In the genomic region with DNA sequence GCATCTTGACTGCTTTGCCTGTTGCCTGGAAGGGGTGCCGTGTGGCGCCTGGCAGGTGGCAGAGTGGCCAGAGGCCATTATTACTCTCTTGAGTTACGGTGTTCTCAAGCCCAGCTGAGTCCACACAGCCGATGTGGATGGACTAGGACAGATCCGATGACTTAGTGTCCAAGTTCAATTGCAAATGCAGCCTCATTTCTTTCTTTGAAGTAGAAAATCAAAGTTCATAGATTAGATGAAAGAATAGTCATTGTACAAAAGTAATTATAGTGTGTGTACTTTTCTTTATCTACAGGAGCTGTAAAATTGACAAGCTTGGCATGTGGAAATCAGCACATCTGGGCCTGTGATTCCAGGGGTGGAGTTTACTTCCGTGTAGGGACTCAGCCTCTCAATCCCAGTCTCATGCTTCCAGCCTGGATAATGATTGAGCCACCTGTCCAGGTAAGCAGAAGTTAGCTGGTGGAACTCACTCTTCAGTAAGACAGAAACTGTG, we compare ENCODE assay signal across 15 cellular contexts. TPM values are rescaled to one million over a fixed set of nuclear protein-coding genes. Genes with fewer than 3 reads are reported as not detected.
A peak's percentile ranks its signal among the peaks of the same experiment; 100 is the strongest.
DNase-seq lines count a peak whose midpoint lies in the region; ATAC-seq, FAIRE-seq and TF ChIP-seq lines count a peak whose summit lies in the region.
"Had no signal": no experiment of that assay in that cellular context is flagged by ENCODE, and none has a peak within 500 bp of the region (broad histone marks: within the 10 kb centered on the region; RNA-seq: fewer than 3 reads in every experiment).

No MANE protein-coding gene starts in this region.

- H3K27ac ChIP-seq in HepG2 (ENCODE audit: extremely low read length, insufficient read depth, low read length) (peak overlapping the region; percentile 17), spleen (no peak overlapping the region), gastroesophageal sphincter (no peak overlapping the region)
- H3K27ac ChIP-seq: 22Rv1, SJCRH30 had no signal

- CTCF ChIA-PET in HepG2 (lab: Yijun Ruan, JAX; ENCODE audit: low intra/inter-chr PET ratio, low total read pairs), result no interaction called here

- TF ChIP-seq RAD21 in HepG2 (CRISPR knock-in tag; IDR thresholded peaks at IDR 0.05), result no peak

- WGBS in HepG2 (ENCODE audit: low lambda C conversion rate), result 4% methylated on average over 4 of the region's 6 CpGs
- WGBS in spleen, 5 donors, result 92 to 97% (median 96%) methylated on average over 6 of the region's 6 CpGs
- WGBS in gastroesophageal sphincter (ENCODE audit: low coverage in 1 of 2), 2 donors, result 80 to 86% methylated on average over 1 to 4 of the region's 6 CpGs

- peaks cover 22% of the 10 kb centered on the region for H3K4me1 ChIP-seq in HepG2 (ENCODE audit: insufficient read depth, low read length)
- H3K4me1 ChIP-seq in spleen, result no peaks in the 10 kb centered on the region
- H3K4me1 ChIP-seq in gastroesophageal sphincter, result peaks cover 0 to 20% (median 0%) of the 10 kb centered on the region in 3 donors

- no peak overlapping the region for H3K9ac ChIP-seq in HepG2 (ENCODE audit: insufficient read depth, low read depth, low read length)

- ATAC-seq in HepG2 (peak; percentile 92), gastroesophageal sphincter (no peak), HG03342 (IDR thresholded peaks at IDR 0.05; ENCODE audit: unreplicated experiment) (no peak)

- no peak for TF ChIP-seq POLR2A in HepG2 (IDR thresholded peaks at IDR 0.05; ENCODE audit: insufficient read depth in 1 of 2, low read depth in 2 of 2, low read length in 2 of 2)
- TF ChIP-seq POLR2A in spleen (IDR thresholded peaks at IDR 0.05), result no peak
- TF ChIP-seq POLR2A in gastroesophageal sphincter (IDR thresholded peaks at IDR 0.05), result no peak

- FAIRE-seq in HepG2 (lab: Jason Lieb, UNC), result peak; percentile 57

- in situ Hi-C loops in HepG2 (cut with HindIII; ENCODE audit: extremely low pct_ligation_motif_present, low pct_unique_long_range_greater_than_20kb), result no loop called here

- POLR2A ChIA-PET in HepG2 (lab: Yijun Ruan, JAX), result interaction anchor here (1.1 kb wide), 2 partner anchors 12 to 17 kb away, joined by 3 read pairs; no protein-coding TSS in a partner anchor

- no peaks in the 10 kb centered on the region for H4K20me1 ChIP-seq in HepG2 (ENCODE audit: insufficient read depth, low read length)

- BruUV-seq in HepG2 (replicated peaks; lab: Mats Ljungman, UMichigan), result no TSS peak

- TF ChIP-seq EP300 in HepG2 (IDR thresholded peaks at IDR 0.05; ENCODE audit: low read depth in 2 of 2, low read length in 2 of 2) (peak in 1 of 2 experiments; percentile 67; a peak in 1 of 4 replicates), HepG2 (CRISPR knock-in tag; IDR thresholded peaks at IDR 0.05; ENCODE audit: borderline replicate concordance) (no peak), gastroesophageal sphincter (IDR thresholded peaks at IDR 0.05) (no peak)

- DNase-seq in DMS53 (lab: John Stamatoyannopoulos, UW), result peak; percentile 28
- no peak for DNase-seq in DMS53 treated with DMSO at 0.1 percent for 48 hours (lab: John Stamatoyannopoulos, UW; ENCODE audit: unreplicated experiment)
- peak; percentile 47 to 66 for DNase-seq in SHP77 (lab: John Stamatoyannopoulos, UW)
- peak; percentile 78 for DNase-seq in HepG2 (ENCODE audit: low spot score)
- DNase-seq in spleen, result peak; percentile 8
- DNase-seq in effector CD8-positive, alpha-beta T cell (lab: John Stamatoyannopoulos, UW), result no peak
- DNase-seq: DMS153, HFFc6, Karpas-422, NCI-H1694, NCI-H446, SJCRH30 had no signal

- H3K79me2 ChIP-seq in HepG2 (ENCODE audit: insufficient read depth, low read length), result no peaks in the 10 kb centered on the region

- H3K4me3 ChIP-seq in HepG2 (replicated peaks in 1 of 3; ENCODE audit: insufficient read depth in 1 of 3, low read depth in 2 of 3, low read length in 3 of 3) (no peak overlapping the region), spleen (no peak overlapping the region), gastroesophageal sphincter (no peak overlapping the region)
- H3K4me3 ChIP-seq: SJCRH30 had no signal

- intact Hi-C loops in HepG2 (cut with micrococcal nuclease; ENCODE audit: unreplicated experiment) (no loop called here), spleen (cut with DNase I; ENCODE audit: low total_unique reads) (no loop called here)

- H3K4me2 ChIP-seq in HepG2 (ENCODE audit: low read depth, low read length), result 0 out of 2 replicates have a peak overlapping the region, but pooled peaks have one; percentile 11

- no peak overlapping the region for H2AFZ ChIP-seq in HepG2 (ENCODE audit: low read length)

- H3K27me3 ChIP-seq in HepG2 (ENCODE audit: control insufficient read depth in 1 of 2, insufficient read depth in 2 of 2, low read length in 2 of 2), result no peaks in the 10 kb centered on the region
- no peaks in the 10 kb centered on the region for H3K27me3 ChIP-seq in spleen (replicated peaks in 1 of 7)
- no peaks in the 10 kb centered on the region for H3K27me3 ChIP-seq in gastroesophageal sphincter
- H3K27me3 ChIP-seq: SJCRH30 had no signal

- no peak for TF ChIP-seq CTCF in HepG2 (CRISPR knock-in tag; IDR thresholded peaks at IDR 0.05)
- TF ChIP-seq CTCF in spleen (IDR thresholded peaks at IDR 0.05 in 8 of 11, conservative IDR thresholded peaks at IDR 0.05 in 3 of 11), result no peak
- TF ChIP-seq CTCF in gastroesophageal sphincter (IDR thresholded peaks at IDR 0.05), result no peak

- H3K36me3 ChIP-seq in HepG2 (replicated peaks in 1 of 2; ENCODE audit: control insufficient read depth in 1 of 2, insufficient read depth in 2 of 2, low read length in 2 of 2) (peaks cover 3 to 5% of the 10 kb centered on the region in 2 experiments; a peak in 2 of 5 replicates), spleen (peaks cover 0 to 82% (median 19%) of the 10 kb centered on the region in 6 donors), gastroesophageal sphincter (peaks cover 0 to 49% of the 10 kb centered on the region in 2 donors)

- no peaks in the 10 kb centered on the region for H3K9me3 ChIP-seq in HepG2 (ENCODE audit: low read length)
- no peaks in the 10 kb centered on the region for H3K9me3 ChIP-seq in spleen
- H3K9me3 ChIP-seq in gastroesophageal sphincter, result no peaks in the 10 kb centered on the region
- H3K9me3 ChIP-seq: SJCRH30 had no signal

TF ChIP-seq in HepG2, 621 proteins besides CTCF, POLR2A, EP300 and RAD21 (continues in another document):
- TF ChIP-seq ZEB1 (IDR thresholded peaks at IDR 0.05; ENCODE audit: insufficient replicate concordance, low read depth) (peak; percentile 78), ZFAT (CRISPR knock-in tag; conservative IDR thresholded peaks at IDR 0.05) (no peak), ZNF180 (CRISPR knock-in tag; IDR thresholded peaks at IDR 0.05; ENCODE audit: borderline replicate concordance, low read depth) (no peak), TBL1XR1 (IDR thresholded peaks at IDR 0.05; ENCODE audit: borderline replicate concordance, low read length, partially characterized antibody) (peak; percentile 73), NFE2L2 (IDR thresholded peaks at IDR 0.05; ENCODE audit: low read length) (no peak), ZBTB42 (CRISPR knock-in tag; IDR thresholded peaks at IDR 0.05) (peak; percentile 99), SP4 (CRISPR knock-in tag; IDR thresholded peaks at IDR 0.05) (no peak), HNF4G (IDR thresholded peaks at IDR 0.05; ENCODE audit: borderline replicate concordance, low read depth, low read length) (peak; percentile 14; the same call in 1 of the 2 replicates), HNF4G (CRISPR knock-in tag; IDR thresholded peaks at IDR 0.05; ENCODE audit: borderline replicate concordance, low read depth) (no peak), ELF3 (CRISPR knock-in tag; IDR thresholded peaks at IDR 0.05) (peak; percentile 95), SOX6 (IDR thresholded peaks at IDR 0.05) (no peak), SOX6 (CRISPR knock-in tag; IDR thresholded peaks at IDR 0.05) (peak; percentile 95)

RNA-seq across cellular contexts. Expression of a gene that starts 44.7 kb away (rescaled TPM):
- total RNA-seq in HepG2 (2016; rRNA removed; fragmentation: Illumina TruSeq; extraction: Trizol), result 5.7 and 10.0 TPM in 2 replicates
- total RNA-seq in HepG2 (2016; cell fraction: cytosol; rRNA removed; fragmentation: Illumina TruSeq; extraction: Trizol; ENCODE audit: low read depth), result 14.3 and 16.0 TPM in 2 replicates
- total RNA-seq in HepG2 (2016; cell fraction: insoluble cytoplasmic fraction; rRNA removed; fragmentation: Illumina TruSeq; extraction: Trizol), result 5.0 and 10.4 TPM in 2 replicates
- total RNA-seq in HepG2 (2016; cell fraction: membrane; rRNA removed; fragmentation: Illumina TruSeq; extraction: Trizol), result 17.4 and 22.1 TPM in 2 replicates
- 10.0 and 10.9 TPM in 2 replicates for total RNA-seq in HepG2 (2016; cell fraction: nucleus; rRNA removed; fragmentation: Illumina TruSeq; extraction: Trizol)
- polyA plus RNA-seq in HepG2 (2011; rRNA removed), result 15.0 and 23.2 TPM in 2 replicates
- 15.5 and 27.2 TPM in 2 replicates for polyA plus RNA-seq in HepG2 (2011; cell fraction: cytosol; rRNA removed)
- 167 and 168 TPM in 2 replicates for polyA plus RNA-seq in HepG2 (2011; cell fraction: nucleus; rRNA removed)
- polyA plus RNA-seq in HepG2 (2012), result 10.5 and 17.4 TPM in 2 replicates
- 15.9 and 17.0 TPM in 2 replicates for polyA plus RNA-seq in HepG2 (2016; cell fraction: cytosol; fragmentation: Illumina TruSeq; extraction: Trizol; ENCODE audit: low read depth)
- polyA plus RNA-seq in HepG2 (2016; cell fraction: insoluble cytoplasmic fraction; fragmentation: Illumina TruSeq; extraction: Trizol; ENCODE audit: low read depth), result 5.9 and 6.8 TPM in 2 replicates
- polyA plus RNA-seq in HepG2 (2016; cell fraction: membrane; fragmentation: Illumina TruSeq; extraction: Trizol; ENCODE audit: low read depth), result 15.7 and 16.1 TPM in 2 replicates
- polyA plus RNA-seq in HepG2 (2016; cell fraction: nucleus; fragmentation: Illumina TruSeq; extraction: Trizol; ENCODE audit: insufficient read depth, low read depth), result 29.1 and 29.7 TPM in 2 replicates
- polyA minus RNA-seq in HepG2 (2011; rRNA and poly(A)+ RNA removed; ENCODE audit: low replicate concordance), result 16.4 and 20.4 TPM in 2 replicates
- 9.8 and 9.9 TPM in 2 replicates for polyA minus RNA-seq in HepG2 (2011; cell fraction: cytosol; rRNA and poly(A)+ RNA removed)
- 11.9 and 12.4 TPM in 2 replicates for polyA minus RNA-seq in HepG2 (2011; cell fraction: nucleus; rRNA and poly(A)+ RNA removed)
- total RNA-seq in spleen, result 10 to 100 TPM in 6 of 7 donors, 1 to 10 TPM in 1; 8.6 to 24.0 (median 15.7) TPM
- polyA plus RNA-seq in spleen, result 1 to 10 TPM; 2.2 to 4.9 (median 2.3) TPM
- total RNA-seq in gastroesophageal sphincter, result 10 to 100 TPM; 19.4 to 44.2 (median 31.3) TPM

Comparison
In these comparisons a context has a peak if more than half of its experiments do, and no peak if none do; other contexts are left out.
1. DNase-seq: peak in DMS53 (single experiment), SHP77 (2 of 2), HepG2 (single experiment) and spleen (single experiment); none in DMS53 treated with DMSO at 0.1 percent for 48 hours (single experiment) and effector CD8-positive, alpha-beta T cell (single experiment).